ENCODE assay signal across 1 cellular context in the genomic region with DNA sequence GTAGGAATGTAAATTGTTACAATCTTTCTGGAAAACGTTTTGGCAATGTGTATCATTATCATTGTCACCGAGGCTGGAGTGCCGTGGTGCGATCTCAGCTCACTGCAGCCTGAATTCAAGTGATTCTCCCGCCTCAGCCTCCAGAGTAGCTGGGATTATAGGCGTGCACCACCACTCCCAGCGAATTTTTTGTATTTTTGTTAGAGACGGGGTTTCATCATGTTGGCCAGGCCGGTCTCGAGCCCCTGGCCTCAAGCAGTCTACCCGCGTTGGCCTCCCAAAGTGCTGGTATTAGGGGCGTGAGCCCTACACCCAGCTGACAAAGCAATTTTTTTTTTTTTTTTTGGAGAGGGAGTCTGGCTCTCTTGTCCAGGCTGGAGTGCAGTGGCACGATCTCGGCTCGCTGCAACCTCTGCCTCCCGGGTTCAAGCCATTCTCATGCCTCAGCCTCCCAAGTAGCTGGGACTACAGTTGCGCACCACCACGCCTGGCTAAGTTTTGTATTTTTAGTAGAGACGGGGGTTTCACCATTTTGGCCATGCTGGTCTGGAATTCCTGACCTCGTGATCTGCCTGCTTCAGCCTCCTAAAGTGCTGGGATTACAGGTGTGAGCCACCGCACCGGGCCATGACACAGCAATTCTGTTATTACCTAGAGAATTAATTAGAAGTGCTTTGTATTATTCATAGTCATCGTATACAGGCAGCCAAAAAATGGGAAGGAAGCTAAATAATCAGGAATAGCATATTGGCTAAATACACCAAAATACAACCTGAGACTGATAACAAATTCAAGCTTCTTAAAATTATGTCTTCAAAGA.
TF ChIP-seq lines count a peak whose summit lies in the region.

No MANE protein-coding gene starts in this region.

TF ChIP-seq in H1, 55 proteins besides CTCF, POLR2A, EP300 and RAD21:
- no peak for TF ChIP-seq NRF1 (IDR thresholded peaks at IDR 0.05; ENCODE audit: low read depth, low read length)
- no peak for TF ChIP-seq KDM1A (IDR thresholded peaks at IDR 0.05; ENCODE audit: borderline replicate concordance, low read length)
- no peak for TF ChIP-seq SAP30 (IDR thresholded peaks at IDR 0.05; ENCODE audit: insufficient read depth, insufficient replicate concordance, low read length)
- TF ChIP-seq, protein P1, sequence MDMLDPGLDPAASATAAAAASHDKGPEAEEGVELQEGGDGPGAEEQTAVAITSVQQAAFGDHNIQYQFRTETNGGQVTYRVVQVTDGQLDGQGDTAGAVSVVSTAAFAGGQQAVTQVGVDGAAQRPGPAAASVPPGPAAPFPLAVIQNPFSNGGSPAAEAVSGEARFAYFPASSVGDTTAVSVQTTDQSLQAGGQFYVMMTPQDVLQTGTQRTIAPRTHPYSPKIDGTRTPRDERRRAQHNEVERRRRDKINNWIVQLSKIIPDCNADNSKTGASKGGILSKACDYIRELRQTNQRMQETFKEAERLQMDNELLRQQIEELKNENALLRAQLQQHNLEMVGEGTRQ (IDR thresholded peaks at IDR 0.05; ENCODE audit: low read length) = no peak
- TF ChIP-seq SIX5 (IDR thresholded peaks at IDR 0.05; ENCODE audit: low read depth, low read length) = no peak
- TF ChIP-seq BRCA1 (IDR thresholded peaks at IDR 0.05; ENCODE audit: low read depth, low read length) = no peak
- TF ChIP-seq, protein P2, sequence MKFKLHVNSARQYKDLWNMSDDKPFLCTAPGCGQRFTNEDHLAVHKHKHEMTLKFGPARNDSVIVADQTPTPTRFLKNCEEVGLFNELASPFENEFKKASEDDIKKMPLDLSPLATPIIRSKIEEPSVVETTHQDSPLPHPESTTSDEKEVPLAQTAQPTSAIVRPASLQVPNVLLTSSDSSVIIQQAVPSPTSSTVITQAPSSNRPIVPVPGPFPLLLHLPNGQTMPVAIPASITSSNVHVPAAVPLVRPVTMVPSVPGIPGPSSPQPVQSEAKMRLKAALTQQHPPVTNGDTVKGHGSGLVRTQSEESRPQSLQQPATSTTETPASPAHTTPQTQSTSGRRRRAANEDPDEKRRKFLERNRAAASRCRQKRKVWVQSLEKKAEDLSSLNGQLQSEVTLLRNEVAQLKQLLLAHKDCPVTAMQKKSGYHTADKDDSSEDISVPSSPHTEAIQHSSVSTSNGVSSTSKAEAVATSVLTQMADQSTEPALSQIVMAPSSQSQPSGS (IDR thresholded peaks at IDR 0.05; ENCODE audit: low read length) = no peak
- TF ChIP-seq CEBPB (IDR thresholded peaks at IDR 0.05; ENCODE audit: low read depth, low read length) = no peak
- no peak for TF ChIP-seq GTF2F1 (IDR thresholded peaks at IDR 0.05; ENCODE audit: borderline replicate concordance, low read depth, low read length)
- TF ChIP-seq GABPA (IDR thresholded peaks at IDR 0.05; ENCODE audit: borderline replicate concordance, insufficient read depth, low read length) = no peak
- TF ChIP-seq YY1 (IDR thresholded peaks at IDR 0.05; ENCODE audit: low read depth, low read length) = no peak
- TF ChIP-seq RNF2 (IDR thresholded peaks at IDR 0.05; ENCODE audit: borderline replicate concordance, low read depth, low read length, missing control alignments, poor library complexity, severe bottlenecking) = no peak
- TF ChIP-seq SP2 (IDR thresholded peaks at IDR 0.05; ENCODE audit: low read length) = no peak
